7 cellular contexts compared by ENCODE assay signal in the genomic region with DNA sequence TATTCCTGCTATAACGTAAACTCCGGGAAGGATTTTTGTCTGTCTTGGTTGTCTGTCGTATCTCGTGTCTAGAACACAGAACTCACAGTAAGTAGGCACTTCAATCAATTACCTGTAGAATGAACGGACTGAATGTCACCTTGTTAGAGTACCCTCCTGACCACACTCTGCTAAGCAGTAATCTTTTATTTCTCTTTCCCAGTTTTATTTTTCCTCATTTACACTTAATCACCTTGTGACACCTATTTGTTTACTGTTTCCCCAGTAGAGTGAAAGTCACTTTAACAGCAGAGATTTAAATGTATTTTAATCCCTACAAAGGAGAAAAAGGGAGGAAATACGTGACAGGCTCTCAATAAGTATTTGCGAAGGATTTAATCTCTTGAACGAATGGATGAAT. TPM values are rescaled to one million over a fixed set of nuclear protein-coding genes. Genes with fewer than 3 reads are reported as not detected.
DNase-seq lines count a peak whose midpoint lies in the region; ATAC-seq and TF ChIP-seq lines count a peak whose summit lies in the region.

No MANE protein-coding gene starts in this region.

- peaks cover 14% of the 10 kb centered on the region for H3K4me1 ChIP-seq in HAP-1
- H3K4me1 ChIP-seq in Peyer's patch, result peaks cover 0 to 19% (median 0%) of the 10 kb centered on the region in 4 donors

- no peaks in the 10 kb centered on the region for H3K36me3 ChIP-seq in HAP-1 (replicated peaks)
- no peaks in the 10 kb centered on the region for H3K36me3 ChIP-seq in Peyer's patch

- H3K4me3 ChIP-seq in HAP-1, result peak overlapping the region; percentile 79
- H3K4me3 ChIP-seq in Peyer's patch, result peak overlapping the region; percentile 62 to 98 (median 86)
- H3K4me3 ChIP-seq in skin epidermis, result peak overlapping the region; percentile 71 to 89 (median 77)

- no peaks in the 10 kb centered on the region for H3K9me3 ChIP-seq in HAP-1
- H3K9me3 ChIP-seq in Peyer's patch, result no peaks in the 10 kb centered on the region

- ATAC-seq in GM19395 (IDR thresholded peaks at IDR 0.05; ENCODE audit: unreplicated experiment), result no peak
- ATAC-seq in HG02938 (IDR thresholded peaks at IDR 0.05; ENCODE audit: unreplicated experiment), result no peak

- H3K27me3 ChIP-seq in HAP-1 (ENCODE audit: low read depth), result no peaks in the 10 kb centered on the region
- H3K27me3 ChIP-seq in Peyer's patch, result no peaks in the 10 kb centered on the region

- TF ChIP-seq POLR2A in Peyer's patch (IDR thresholded peaks at IDR 0.05), result no peak

- peak overlapping the region; percentile 82 to 91 (median 83) for H3K27ac ChIP-seq in Peyer's patch
- peak overlapping the region in 16 of 21 experiments; percentile 11 to 97 (median 81) for H3K27ac ChIP-seq in skin epidermis

- in situ Hi-C loops in HAP-1 (cut with MboI; ENCODE audit: low sequenced_read_pairs), result no loop called here

- no peak for TF ChIP-seq CTCF in Peyer's patch (IDR thresholded peaks at IDR 0.05)

- DNase-seq in HAP-1 (ENCODE audit: low spot score in 2 of 2), result no peak
- no peak for DNase-seq in Peyer's patch
- peak; percentile 12 for DNase-seq in fibroblast of peridontal ligament (ENCODE audit: extremely low read depth)
- DNase-seq in epidermal melanocyte (ENCODE audit: insufficient read length, low spot score), result no peak

RNA-seq across cellular contexts. Expression of gene EPB41L5, which starts 0.5 kb away (rescaled TPM):
- total RNA-seq in Peyer's patch, result 10 to 100 TPM; 21.5 to 52.9 (median 41.4) TPM
